Comparison of ENCODE assay signal across 19 cellular contexts in genomic region chr7:151865070-151865670, GRCh38.
"Had no signal": no experiment of that assay in that cellular context is flagged by ENCODE, and none has a peak within 500 bp of the region (broad histone marks: within the 10 kb centered on the region; RNA-seq: fewer than 3 reads in every experiment).

No MANE protein-coding gene starts in this region.

- H3K27me3 ChIP-seq: body of pancreas, cardiac muscle cell, heart left ventricle, tibial artery had no signal

- FAIRE-seq: endometrium had no signal

- ATAC-seq: body of pancreas, heart left ventricle, left colon had no signal

- H3K36me3 ChIP-seq: cardiac muscle cell, heart left ventricle, tibial artery had no signal

- DNase-seq: activated CD4-positive, alpha-beta T cell treated with anti-CD3 and anti-CD28 coated beads for 1 hour; activated CD4-positive, alpha-beta T cell treated with anti-CD3 and anti-CD28 coated beads, Interleukin-2, amount 50 U/mL, for 1 hour; activated naive CD4-positive, alpha-beta T cell treated with Interleukin-2 at 50 U/mL for 16 hours; activated T-cell treated with anti-CD3 and anti-CD28 coated beads, Interleukin-2, amount 50 U/mL, for 1 hour; body of pancreas; cortex of kidney; effector CD4-positive, alpha-beta T cell; islet precursor cell; left colon; mammary epithelial cell; midbrain; nephron progenitor cell; occipital lobe; stimulated activated CD4-positive, alpha-beta T cell treated with anti-CD3 and anti-CD28 coated beads, Interleukin-4, amount 100 ng/mL, for 24 hours; T-helper 9 cell; tibial artery had no signal

- H3K9me3 ChIP-seq: body of pancreas, heart left ventricle, tibial artery had no signal

- H3K27ac ChIP-seq: body of pancreas, cardiac muscle cell, heart left ventricle, tibial artery had no signal

- H3K4me3 ChIP-seq: body of pancreas, cardiac muscle cell, heart left ventricle, tibial artery had no signal
